ENCODE assay signal across 1 cellular context in the genomic region with DNA sequence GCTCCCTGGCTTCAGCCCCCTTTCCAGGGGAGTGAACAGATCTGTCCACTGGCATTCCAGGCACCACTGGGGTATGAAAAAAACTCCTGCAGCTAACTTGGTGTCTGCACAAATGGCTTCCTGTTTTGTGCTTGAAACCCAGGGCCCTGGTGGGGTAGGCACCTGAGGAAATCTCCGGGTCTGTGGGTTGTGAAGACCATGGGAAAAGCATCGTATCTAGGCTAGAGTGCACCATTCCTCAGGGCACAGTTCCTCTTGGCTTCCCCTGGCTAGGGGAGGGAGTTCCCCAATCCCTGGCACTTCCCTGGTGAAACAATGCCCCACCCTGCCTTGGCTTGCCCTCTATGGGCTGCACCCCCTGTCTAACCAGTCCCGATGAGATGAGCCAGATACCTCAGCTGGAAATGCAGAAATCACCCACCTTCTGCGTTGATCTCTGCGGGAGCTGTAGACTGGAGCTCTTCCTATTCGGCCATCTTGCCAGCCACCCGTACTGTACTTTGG.
TF ChIP-seq lines count a peak whose summit lies in the region.

No MANE protein-coding gene starts in this region.

TF ChIP-seq in WTC11, 78 proteins besides CTCF, POLR2A, EP300 and RAD21 (continued from another document):
- TF ChIP-seq, protein P1, sequence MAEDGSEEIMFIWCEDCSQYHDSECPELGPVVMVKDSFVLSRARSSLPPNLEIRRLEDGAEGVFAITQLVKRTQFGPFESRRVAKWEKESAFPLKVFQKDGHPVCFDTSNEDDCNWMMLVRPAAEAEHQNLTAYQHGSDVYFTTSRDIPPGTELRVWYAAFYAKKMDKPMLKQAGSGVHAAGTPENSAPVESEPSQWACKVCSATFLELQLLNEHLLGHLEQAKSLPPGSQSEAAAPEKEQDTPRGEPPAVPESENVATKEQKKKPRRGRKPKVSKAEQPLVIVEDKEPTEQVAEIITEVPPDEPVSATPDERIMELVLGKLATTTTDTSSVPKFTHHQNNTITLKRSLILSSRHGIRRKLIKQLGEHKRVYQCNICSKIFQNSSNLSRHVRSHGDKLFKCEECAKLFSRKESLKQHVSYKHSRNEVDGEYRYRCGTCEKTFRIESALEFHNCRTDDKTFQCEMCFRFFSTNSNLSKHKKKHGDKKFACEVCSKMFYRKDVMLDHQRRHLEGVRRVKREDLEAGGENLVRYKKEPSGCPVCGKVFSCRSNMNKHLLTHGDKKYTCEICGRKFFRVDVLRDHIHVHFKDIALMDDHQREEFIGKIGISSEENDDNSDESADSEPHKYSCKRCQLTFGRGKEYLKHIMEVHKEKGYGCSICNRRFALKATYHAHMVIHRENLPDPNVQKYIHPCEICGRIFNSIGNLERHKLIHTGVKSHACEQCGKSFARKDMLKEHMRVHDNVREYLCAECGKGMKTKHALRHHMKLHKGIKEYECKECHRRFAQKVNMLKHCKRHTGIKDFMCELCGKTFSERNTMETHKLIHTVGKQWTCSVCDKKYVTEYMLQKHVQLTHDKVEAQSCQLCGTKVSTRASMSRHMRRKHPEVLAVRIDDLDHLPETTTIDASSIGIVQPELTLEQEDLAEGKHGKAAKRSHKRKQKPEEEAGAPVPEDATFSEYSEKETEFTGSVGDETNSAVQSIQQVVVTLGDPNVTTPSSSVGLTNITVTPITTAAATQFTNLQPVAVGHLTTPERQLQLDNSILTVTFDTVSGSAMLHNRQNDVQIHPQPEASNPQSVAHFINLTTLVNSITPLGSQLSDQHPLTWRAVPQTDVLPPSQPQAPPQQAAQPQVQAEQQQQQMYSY (CRISPR knock-in tag; IDR thresholded peaks at IDR 0.05), result no peak
- TF ChIP-seq ZNF671 (CRISPR knock-in tag; IDR thresholded peaks at IDR 0.05), result no peak
- no peak for TF ChIP-seq JUN (CRISPR knock-in tag; IDR thresholded peaks at IDR 0.05)
- no peak for TF ChIP-seq ZNF396 (CRISPR knock-in tag; IDR thresholded peaks at IDR 0.05; ENCODE audit: borderline replicate concordance)
